Comparison of ENCODE assay signal across 24 cellular contexts in the genomic region with DNA sequence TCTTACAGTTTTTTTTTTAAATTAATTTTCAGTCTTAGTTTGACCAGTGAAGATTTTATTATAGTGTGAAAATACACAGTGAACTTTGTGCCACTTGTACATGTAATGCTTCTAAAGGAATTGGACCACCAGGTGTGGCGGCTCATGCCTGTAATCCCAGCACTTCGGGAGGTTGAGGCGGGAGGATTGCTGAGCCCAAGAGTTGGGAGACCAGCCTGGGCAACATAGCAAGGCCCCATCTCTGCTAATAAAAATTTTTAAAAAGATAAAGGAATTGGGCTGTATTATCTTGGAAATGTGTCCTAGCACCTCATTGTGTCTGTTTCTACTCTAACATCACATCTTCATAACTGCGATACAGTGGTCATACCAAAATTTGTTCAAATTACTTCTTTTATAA. TPM values are rescaled to one million over a fixed set of nuclear protein-coding genes. Genes with fewer than 3 reads are reported as not detected.
DNase-seq lines count a peak whose midpoint lies in the region; ATAC-seq and TF ChIP-seq lines count a peak whose summit lies in the region.
"Had no signal": no experiment of that assay in that cellular context is flagged by ENCODE, and none has a peak within 500 bp of the region (broad histone marks: within the 10 kb centered on the region; RNA-seq: fewer than 3 reads in every experiment).

No MANE protein-coding gene starts in this region.

- H2AFZ ChIP-seq in Loucy (ENCODE audit: low read length), result no peak overlapping the region

- H3K27me3 ChIP-seq in Loucy (ENCODE audit: insufficient read depth, low read length, poor library complexity, severe bottlenecking) (peaks cover 7% of the 10 kb centered on the region), dorsolateral prefrontal cortex (no peaks in the 10 kb centered on the region)
- H3K27me3 ChIP-seq in CD8-positive, alpha-beta T cell (ENCODE audit: insufficient read depth, low read length), result no peaks in the 10 kb centered on the region
- H3K27me3 ChIP-seq: BE2C, tibial nerve had no signal

- H3K36me3 Mint-ChIP-seq in activated naive CD4-positive, alpha-beta T cell treated with anti-CD3 and anti-CD28 coated beads, Interleukin-2, amount 50 U/mL, for 24 hours, result peaks cover 2% of the 10 kb centered on the region
- H3K36me3 Mint-ChIP-seq in activated naive CD4-positive, alpha-beta T cell treated with anti-CD3 and anti-CD28 coated beads, Interleukin-2, amount 50 U/mL, for 72 hours, result peaks cover 5 to 30% of the 10 kb centered on the region in 2 donors
- peaks cover 51% of the 10 kb centered on the region for H3K36me3 Mint-ChIP-seq in dendritic cell treated with granulocyte-macrophage colony-stimulating factor and Interleukin-4, amounts not matched to agents 40 ng/mL and 50 ng/mL, for 4 days (ENCODE audit: low read depth)
- H3K36me3 Mint-ChIP-seq in stimulated activated memory B cell treated with anti-CD40 and anti-IgM and Interleukin-4, amounts not matched to agents 10 μg/mL and 1 μg/mL and 100 μg/mL, for 72 hours, result peaks cover 14% of the 10 kb centered on the region
- H3K36me3 Mint-ChIP-seq in CD8-positive, alpha-beta T cell, result peaks cover 18% of the 10 kb centered on the region

- no peaks in the 10 kb centered on the region for H3K36me3 ChIP-seq in Loucy (ENCODE audit: insufficient read depth, low read length)
- H3K36me3 ChIP-seq in CD8-positive, alpha-beta T cell (ENCODE audit: insufficient read depth, low read length), result no peaks in the 10 kb centered on the region
- H3K36me3 ChIP-seq: tibial nerve had no signal

- 0 out of 2 replicates have a peak, but pooled peaks cover 4% of the 10 kb centered on the region for H3F3A ChIP-seq in Loucy (ENCODE audit: low read depth)

- no peak for ATAC-seq in activated naive CD4-positive, alpha-beta T cell treated with anti-CD3 and anti-CD28 coated beads, Interleukin-2, amount 50 U/mL, for 72 hours
- ATAC-seq in stimulated activated memory B cell treated with anti-CD40 and anti-IgM and Interleukin-4, amounts not matched to agents 10 μg/mL and 1 μg/mL and 100 μg/mL, for 72 hours, result no peak
- no peak for ATAC-seq in CD8-positive, alpha-beta T cell
- ATAC-seq: A549, left ventricle myocardium superior had no signal

- DNase-seq in activated naive CD4-positive, alpha-beta T cell treated with anti-CD3 and anti-CD28 coated beads, Interleukin-2, amount 50 U/mL, for 72 hours (ENCODE audit: low spot score in 2 of 2), result no peak
- DNase-seq in dorsolateral prefrontal cortex, result no peak
- DNase-seq in NCI-H82 (lab: John Stamatoyannopoulos, UW), result no peak
- DNase-seq in CD8-positive, alpha-beta T cell, result no peak
- DNase-seq: activated CD4-positive, alpha-beta T cell treated with anti-CD3 and anti-CD28 coated beads, Interleukin-2, amount 10 ng/mL, durations not matched to agents 24 days and 14 days; activated effector memory CD4-positive, alpha-beta T cell treated with anti-CD3 and anti-CD28 coated beads, Interleukin-2, amount 50 U/mL, for 16 hours; amniotic stem cell; BE2C; left ventricle myocardium superior; NCI-H1105; NCI-H2029 treated with DMSO at 0.1 percent for 48 hours; NCI-H345; nucleus accumbens; SHP77 treated with DMSO at 0.1 percent for 48 hours; small intestine; stimulated activated CD4-positive, alpha-beta T cell treated with anti-CD3 and anti-CD28 coated beads, Interleukin-2, amount 100 ng/mL, for 24 hours; stimulated activated naive CD4-positive, alpha-beta T cell treated with Interleukin-2 at 50 U/mL for 16 hours had no signal

- H3K4me3 Mint-ChIP-seq in activated naive CD4-positive, alpha-beta T cell treated with anti-CD3 and anti-CD28 coated beads, Interleukin-2, amount 50 U/mL, for 24 hours, result peak overlapping the region; percentile 58
- peak overlapping the region; percentile 40 for H3K4me3 Mint-ChIP-seq in dendritic cell treated with granulocyte-macrophage colony-stimulating factor and Interleukin-4, amounts not matched to agents 40 ng/mL and 50 ng/mL, for 4 days
- peak overlapping the region; percentile 51 for H3K4me3 Mint-ChIP-seq in stimulated activated memory B cell treated with anti-CD40 and anti-IgM and Interleukin-4, amounts not matched to agents 10 μg/mL and 1 μg/mL and 100 μg/mL, for 72 hours
- H3K4me3 Mint-ChIP-seq in CD8-positive, alpha-beta T cell, result no peak overlapping the region
- H3K4me3 Mint-ChIP-seq: activated CD4-positive, alpha-beta T cell treated with anti-CD3 and anti-CD28 coated beads, Interleukin-2, amount 10 ng/mL, durations not matched to agents 24 days and 14 days had no signal

- H3K9me2 ChIP-seq in Loucy (replicated peaks; ENCODE audit: low read depth, low read length), result no peaks in the 10 kb centered on the region

- no peaks in the 10 kb centered on the region for H3K9me3 ChIP-seq in Loucy (ENCODE audit: insufficient read depth, low read depth, low read length)
- H3K9me3 ChIP-seq in CD8-positive, alpha-beta T cell (ENCODE audit: low read length), result no peaks in the 10 kb centered on the region
- H3K9me3 ChIP-seq: A549, BE2C, tibial nerve had no signal

- intact Hi-C loops in dendritic cell treated with granulocyte-macrophage colony-stimulating factor and Interleukin-4, amounts not matched to agents 40 ng/mL and 50 ng/mL, for 4 days (cut with micrococcal nuclease), result no loop called here
- intact Hi-C loops in dorsolateral prefrontal cortex (cut with DNase I), result loop anchor here (5.0 to 10.0 kb wide), 4 partner anchors 52 to 174 kb away; partner anchors contain the start of genes ATXN1L (in 1 of the 2), DHODH (in 1 of the 2) and PHLPP2 (in 1 of the 2)
- intact Hi-C loops in CD8-positive, alpha-beta T cell (cut with DNase I, micrococcal nuclease), result loop anchor here in 1 of 2 experiments (5.0 kb wide), 1 partner anchor 108 kb away; the partner anchor contains the start of gene DHODH

- H3K79me2 ChIP-seq in Loucy (ENCODE audit: insufficient read depth, low read length), result peaks cover 96% of the 10 kb centered on the region

- peak overlapping the region in 1 of 59 donors; percentile 49 for H3K27ac ChIP-seq in dorsolateral prefrontal cortex
- no peak overlapping the region for H3K27ac ChIP-seq in CD8-positive, alpha-beta T cell (ENCODE audit: low read depth, low read length)
- H3K27ac ChIP-seq: A549, HL-60 had no signal

- POLR2A ChIA-PET in CD8-positive, alpha-beta T cell (lab: Charles Lee), result interaction anchor here (0.7 to 1.5 kb wide), 5 partner anchors 10 to 91 kb away, joined by 3 to 5 read pairs (median 4); partner anchors contain the start of genes AP1G1 and ATXN1L

- H3K27ac Mint-ChIP-seq in activated naive CD4-positive, alpha-beta T cell treated with anti-CD3 and anti-CD28 coated beads, Interleukin-2, amount 50 U/mL, for 24 hours, result peak overlapping the region; percentile 70
- peak overlapping the region in 1 of 2 donors; percentile 90 for H3K27ac Mint-ChIP-seq in activated naive CD4-positive, alpha-beta T cell treated with anti-CD3 and anti-CD28 coated beads, Interleukin-2, amount 50 U/mL, for 72 hours
- peak overlapping the region; percentile 82 for H3K27ac Mint-ChIP-seq in dendritic cell treated with granulocyte-macrophage colony-stimulating factor and Interleukin-4, amounts not matched to agents 40 ng/mL and 50 ng/mL, for 4 days
- peak overlapping the region; percentile 71 for H3K27ac Mint-ChIP-seq in stimulated activated memory B cell treated with anti-CD40 and anti-IgM and Interleukin-4, amounts not matched to agents 10 μg/mL and 1 μg/mL and 100 μg/mL, for 72 hours
- no peak overlapping the region for H3K27ac Mint-ChIP-seq in CD8-positive, alpha-beta T cell
- H3K27ac Mint-ChIP-seq: activated CD4-positive, alpha-beta T cell treated with anti-CD3 and anti-CD28 coated beads, Interleukin-2, amount 10 ng/mL, durations not matched to agents 24 days and 14 days had no signal

- peaks cover 63% of the 10 kb centered on the region for H3K4me1 Mint-ChIP-seq in activated naive CD4-positive, alpha-beta T cell treated with anti-CD3 and anti-CD28 coated beads, Interleukin-2, amount 50 U/mL, for 24 hours
- peaks cover 51% of the 10 kb centered on the region for H3K4me1 Mint-ChIP-seq in dendritic cell treated with granulocyte-macrophage colony-stimulating factor and Interleukin-4, amounts not matched to agents 40 ng/mL and 50 ng/mL, for 4 days (ENCODE audit: low read depth)
- peaks cover 67% of the 10 kb centered on the region for H3K4me1 Mint-ChIP-seq in stimulated activated memory B cell treated with anti-CD40 and anti-IgM and Interleukin-4, amounts not matched to agents 10 μg/mL and 1 μg/mL and 100 μg/mL, for 72 hours
- peaks cover 60% of the 10 kb centered on the region for H3K4me1 Mint-ChIP-seq in CD8-positive, alpha-beta T cell (ENCODE audit: low read depth)

- TF ChIP-seq CTCF in Loucy (conservative IDR thresholded peaks at IDR 0.05; ENCODE audit: low read length) (no peak), dorsolateral prefrontal cortex (IDR thresholded peaks at IDR 0.05 in 54 of 56, conservative IDR thresholded peaks at IDR 0.05 in 2 of 56; ENCODE audit: low read depth in 1 of 56, partially characterized antibody in 56 of 56) (no peak)
- no peak for TF ChIP-seq CTCF in CD8-positive, alpha-beta T cell (IDR thresholded peaks at IDR 0.05)

- CTCF ChIA-PET in CD8-positive, alpha-beta T cell (lab: Charles Lee), result interaction anchor here (0.6 to 1.3 kb wide), 3 partner anchors 13 to 357 kb away, joined by 4 read pairs; no protein-coding TSS in a partner anchor

- H3K9me3 Mint-ChIP-seq in activated naive CD4-positive, alpha-beta T cell treated with anti-CD3 and anti-CD28 coated beads, Interleukin-2, amount 50 U/mL, for 24 hours, result no peaks in the 10 kb centered on the region
- no peaks in the 10 kb centered on the region for H3K9me3 Mint-ChIP-seq in activated naive CD4-positive, alpha-beta T cell treated with anti-CD3 and anti-CD28 coated beads, Interleukin-2, amount 50 U/mL, for 72 hours
- H3K9me3 Mint-ChIP-seq in dendritic cell treated with granulocyte-macrophage colony-stimulating factor and Interleukin-4, amounts not matched to agents 40 ng/mL and 50 ng/mL, for 4 days, result no peaks in the 10 kb centered on the region
- H3K9me3 Mint-ChIP-seq in stimulated activated memory B cell treated with anti-CD40 and anti-IgM and Interleukin-4, amounts not matched to agents 10 μg/mL and 1 μg/mL and 100 μg/mL, for 72 hours, result peaks cover 3% of the 10 kb centered on the region
- no peaks in the 10 kb centered on the region for H3K9me3 Mint-ChIP-seq in CD8-positive, alpha-beta T cell
- H3K9me3 Mint-ChIP-seq: activated CD4-positive, alpha-beta T cell treated with anti-CD3 and anti-CD28 coated beads, Interleukin-2, amount 10 ng/mL, durations not matched to agents 24 days and 14 days had no signal

- H3K4me1 ChIP-seq in Loucy (ENCODE audit: insufficient read depth, low read length, poor library complexity, severe bottlenecking), result peaks cover 41% of the 10 kb centered on the region
- peaks cover 62% of the 10 kb centered on the region for H3K4me1 ChIP-seq in CD8-positive, alpha-beta T cell (ENCODE audit: insufficient read depth, low read length)

- peak overlapping the region; percentile 89 for H3K4me2 ChIP-seq in Loucy (ENCODE audit: low read depth, low read length, poor library complexity, severe bottlenecking)
- H3K4me2 ChIP-seq: A549 had no signal

- peaks cover 87% of the 10 kb centered on the region for H4K20me1 ChIP-seq in Loucy (ENCODE audit: insufficient read depth, low read length, poor library complexity, severe bottlenecking)

- H3K27me3 Mint-ChIP-seq in activated naive CD4-positive, alpha-beta T cell treated with anti-CD3 and anti-CD28 coated beads, Interleukin-2, amount 50 U/mL, for 24 hours, result no peaks in the 10 kb centered on the region
- H3K27me3 Mint-ChIP-seq in dendritic cell treated with granulocyte-macrophage colony-stimulating factor and Interleukin-4, amounts not matched to agents 40 ng/mL and 50 ng/mL, for 4 days, result no peaks in the 10 kb centered on the region
- H3K27me3 Mint-ChIP-seq in stimulated activated memory B cell treated with anti-CD40 and anti-IgM and Interleukin-4, amounts not matched to agents 10 μg/mL and 1 μg/mL and 100 μg/mL, for 72 hours, result no peaks in the 10 kb centered on the region
- no peaks in the 10 kb centered on the region for H3K27me3 Mint-ChIP-seq in CD8-positive, alpha-beta T cell (ENCODE audit: low read depth)
- H3K27me3 Mint-ChIP-seq: activated CD4-positive, alpha-beta T cell treated with anti-CD3 and anti-CD28 coated beads, Interleukin-2, amount 10 ng/mL, durations not matched to agents 24 days and 14 days had no signal

- H3K4me3 ChIP-seq in Loucy (ENCODE audit: low read length, poor library complexity, severe bottlenecking) (peak overlapping the region; percentile 92), dorsolateral prefrontal cortex (peak overlapping the region in 2 of 59 donors; percentile 22 to 31)
- H3K4me3 ChIP-seq in CD8-positive, alpha-beta T cell (ENCODE audit: low read depth, low read length), result no peak overlapping the region
- H3K4me3 ChIP-seq: A549, tibial nerve had no signal

- no peak overlapping the region for H3K9ac ChIP-seq in Loucy (ENCODE audit: low read depth, low read length, poor library complexity, severe bottlenecking)

RNA-seq across cellular contexts. Expression of gene IST1, which starts 3.8 kb away (rescaled TPM):
- total RNA-seq in activated naive CD4-positive, alpha-beta T cell treated with anti-CD3 and anti-CD28 coated beads, Interleukin-2, amount 50 U/mL, for 72 hours, result 100 to 1,000 TPM; 166 to 256 TPM
- total RNA-seq in dorsolateral prefrontal cortex, result 100 to 1,000 TPM in 118 of 120 experiments, 10 to 100 TPM in 2; 70.6 to 245 (median 162) TPM
- 100 to 1,000 TPM; 460 to 476 TPM for total RNA-seq in CD8-positive, alpha-beta T cell

RNA-seq across cellular contexts. Expression of gene ZNF821, which starts 15.2 kb away (rescaled TPM):
- total RNA-seq in activated naive CD4-positive, alpha-beta T cell treated with anti-CD3 and anti-CD28 coated beads, Interleukin-2, amount 50 U/mL, for 72 hours, result 1 to 10 TPM; 6.6 to 7.3 TPM
- total RNA-seq in dorsolateral prefrontal cortex, result 10 to 100 TPM in 119 of 120 experiments, 1 to 10 TPM in 1; 8.8 to 35.9 (median 22.5) TPM
- 10 to 100 TPM in 1 of 2 experiments, 1 to 10 TPM in 1; 8.4 to 10.1 TPM for total RNA-seq in CD8-positive, alpha-beta T cell

RNA-seq across cellular contexts. Expression of gene ATXN1L, which starts 53.4 kb away (rescaled TPM):
- total RNA-seq in activated naive CD4-positive, alpha-beta T cell treated with anti-CD3 and anti-CD28 coated beads, Interleukin-2, amount 50 U/mL, for 72 hours, result 10 to 100 TPM; 17.0 to 33.0 TPM
- 10 to 100 TPM; 20.3 to 34.3 (median 26.3) TPM for total RNA-seq in dorsolateral prefrontal cortex
- total RNA-seq in CD8-positive, alpha-beta T cell, result 10 to 100 TPM; 64.9 to 67.4 TPM
